In the genomic region with DNA sequence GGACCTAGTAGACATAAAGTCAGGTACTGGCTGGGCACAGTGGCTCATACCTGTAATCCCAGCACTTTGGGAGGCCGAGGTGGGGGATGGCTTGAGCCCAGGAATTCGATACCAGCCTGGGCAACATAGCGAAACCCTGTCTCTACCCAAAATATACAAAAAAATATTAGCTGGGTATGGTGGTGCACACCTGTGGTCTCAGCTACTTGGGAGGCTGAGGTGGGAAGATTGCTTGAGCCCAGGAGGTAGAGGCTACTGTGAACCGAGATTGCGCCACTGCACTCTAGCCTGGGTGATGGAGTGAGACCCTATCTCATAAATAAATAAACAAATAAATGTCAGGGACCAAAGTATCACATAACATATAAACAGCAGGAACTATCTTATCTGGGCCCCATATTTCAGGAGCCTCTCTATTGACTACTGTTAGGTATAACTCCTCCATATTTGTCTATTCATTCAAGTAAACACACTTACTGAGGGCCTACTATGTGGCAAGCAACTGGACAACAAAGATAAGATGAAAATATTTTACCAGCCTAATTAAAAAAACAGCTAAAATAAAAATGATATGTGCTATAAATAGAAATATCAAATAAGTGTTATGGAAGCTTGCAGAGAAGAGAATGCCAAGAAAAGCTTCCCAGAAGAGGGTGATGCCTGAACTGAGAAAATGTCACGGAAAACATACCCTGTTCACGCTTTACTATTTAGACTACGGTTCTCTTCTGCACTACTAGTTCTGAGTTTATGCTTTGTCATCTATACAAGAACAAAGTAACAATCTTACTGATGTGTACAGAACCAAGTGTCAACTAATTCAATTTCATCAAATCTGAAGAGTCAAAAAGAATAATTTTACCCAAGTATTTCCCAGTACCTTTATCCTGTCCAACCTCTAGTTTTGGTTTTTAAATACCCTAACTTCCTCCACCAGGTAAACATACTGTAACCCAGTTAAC, we compare ENCODE assay signal across 8 cellular contexts. TPM values are rescaled to one million over a fixed set of nuclear protein-coding genes. Genes with fewer than 3 reads are reported as not detected.
DNase-seq lines count a peak whose midpoint lies in the region; TF ChIP-seq lines count a peak whose summit lies in the region.

No MANE protein-coding gene starts in this region.

- no peak overlapping the region for H3K27ac ChIP-seq in SU-DHL-6 (ENCODE audit: low read depth, low read length)

- peak overlapping the region; percentile 92 for H3K4me3 Mint-ChIP-seq in progenitor cell of endocrine pancreas (ENCODE audit: low read depth)

- peak overlapping the region; percentile 81 for H3K4me3 ChIP-seq in GM12865 (ENCODE audit: low read depth, low read length)
- H3K4me3 ChIP-seq in SU-DHL-6 (ENCODE audit: insufficient read depth, low read length, poor library complexity, severe bottlenecking) = peak overlapping the region; percentile 87
- peak overlapping the region; percentile 95 for H3K4me3 ChIP-seq in fibroblast of mammary gland (ENCODE audit: control insufficient read depth, low read depth, low read length)

- H3K9me3 ChIP-seq in SU-DHL-6 (ENCODE audit: insufficient read depth, low read length) = no peaks in the 10 kb centered on the region

- H3K36me3 Mint-ChIP-seq in progenitor cell of endocrine pancreas (ENCODE audit: insufficient read depth) = peaks cover 10% of the 10 kb centered on the region

- H3K4me1 Mint-ChIP-seq in progenitor cell of endocrine pancreas (ENCODE audit: low read depth) = peaks cover 20% of the 10 kb centered on the region

- H3K27me3 Mint-ChIP-seq in progenitor cell of endocrine pancreas = no peaks in the 10 kb centered on the region

- peaks cover 24% of the 10 kb centered on the region for H3K36me3 ChIP-seq in SU-DHL-6 (ENCODE audit: low read length)

- H3K9me2 ChIP-seq in SU-DHL-6 (replicated peaks; ENCODE audit: insufficient read depth, low read length) = no peaks in the 10 kb centered on the region

- no peak overlapping the region for H2AFZ ChIP-seq in SU-DHL-6 (ENCODE audit: low read depth, low read length, severe bottlenecking)

- H3K27ac Mint-ChIP-seq in progenitor cell of endocrine pancreas = peak overlapping the region; percentile 94

- peaks cover 37% of the 10 kb centered on the region for H4K20me1 ChIP-seq in SU-DHL-6 (ENCODE audit: low read depth, low read length)

- H3F3A ChIP-seq in SU-DHL-6 (ENCODE audit: insufficient read depth) = 0 out of 2 replicates have a peak, but pooled peaks cover 10% of the 10 kb centered on the region

- H3K27me3 ChIP-seq in SU-DHL-6 (ENCODE audit: low read length) = no peaks in the 10 kb centered on the region

- H3K79me2 ChIP-seq in SU-DHL-6 (ENCODE audit: insufficient read depth, low read length) = peaks cover 70% of the 10 kb centered on the region

- no peak for TF ChIP-seq CTCF in GM12865 (IDR thresholded peaks at IDR 0.05; ENCODE audit: insufficient read depth, low read depth, low read length, missing control alignments)
- no peak for TF ChIP-seq CTCF in SU-DHL-6 (IDR thresholded peaks at IDR 0.05; ENCODE audit: insufficient read depth, low read length, poor library complexity, severe bottlenecking)
- no peak for TF ChIP-seq CTCF in fibroblast of mammary gland (conservative IDR thresholded peaks at IDR 0.05; ENCODE audit: control insufficient read depth, insufficient read depth, low read depth, low read length)
- TF ChIP-seq CTCF in progenitor cell of endocrine pancreas (IDR thresholded peaks at IDR 0.05; ENCODE audit: unreplicated experiment) = no peak

- peak overlapping the region; percentile 64 for H3K4me2 ChIP-seq in SU-DHL-6 (ENCODE audit: low read depth, low read length, poor library complexity, severe bottlenecking)

- H3K9ac ChIP-seq in SU-DHL-6 (ENCODE audit: low read length) = peak overlapping the region; percentile 95

- H3K9me3 Mint-ChIP-seq in progenitor cell of endocrine pancreas (ENCODE audit: low read depth) = no peaks in the 10 kb centered on the region

- DNase-seq in GM12865 (ENCODE audit: low read depth) (no peak), fibroblast of mammary gland (ENCODE audit: low read depth) (no peak), progenitor cell of endocrine pancreas (ENCODE audit: low spot score, unreplicated experiment) (no peak), NCI-H345 (lab: John Stamatoyannopoulos, UW) (no peak), SIG-M5 (lab: John Stamatoyannopoulos, UW) (no peak), NCI-H526 (lab: John Stamatoyannopoulos, UW) (no peak), nucleus accumbens (lab: John Stamatoyannopoulos, UW) (no peak)

RNA-seq across cellular contexts. Expression of a gene that starts 1.9 kb away (rescaled TPM):
- 80.3 and 83.4 TPM in 2 replicates for total RNA-seq in progenitor cell of endocrine pancreas

RNA-seq across cellular contexts. Expression of a gene that starts 12.9 kb away (rescaled TPM):
- total RNA-seq in progenitor cell of endocrine pancreas = 46.7 and 51.3 TPM in 2 replicates

RNA-seq across cellular contexts. Expression of a gene that starts 45.3 kb away (rescaled TPM):
- 21.4 and 25.0 TPM in 2 replicates for total RNA-seq in progenitor cell of endocrine pancreas
